In the genomic region with DNA sequence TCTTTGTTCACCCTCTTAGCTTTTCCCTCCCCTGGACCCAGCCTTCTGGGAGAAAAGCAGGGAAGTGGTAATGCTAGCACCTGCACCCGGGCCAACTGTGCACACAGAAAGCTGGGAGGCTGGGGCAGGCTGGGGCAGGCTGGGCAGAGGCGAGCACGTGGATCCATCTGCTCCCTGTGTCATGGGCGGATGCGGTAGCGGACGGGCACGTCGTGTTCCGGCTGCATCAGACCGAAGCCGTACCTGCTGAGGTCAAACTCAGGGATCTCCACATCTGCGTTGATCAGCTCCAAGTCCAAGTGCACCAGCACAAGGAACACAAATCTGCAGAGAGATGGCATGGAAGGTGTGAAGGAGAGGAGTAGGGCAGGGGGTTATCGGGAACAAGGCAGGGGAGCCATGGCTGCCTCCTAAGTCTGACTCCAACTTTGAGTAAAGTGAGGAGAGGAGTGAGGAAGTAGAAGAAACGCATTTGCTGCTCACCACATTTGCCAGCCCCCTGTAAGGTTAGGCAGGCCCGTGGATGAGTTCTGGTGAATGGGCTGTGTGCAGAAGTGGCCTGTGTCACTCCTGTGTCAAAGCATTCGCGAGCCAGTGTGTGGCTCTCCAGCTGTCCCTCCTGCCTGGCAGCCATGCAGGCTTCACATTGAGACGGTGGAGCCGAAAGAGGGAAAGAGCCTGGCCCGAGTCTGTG, we compare ENCODE assay signal across 15 cellular contexts. TPM values are rescaled to one million over a fixed set of nuclear protein-coding genes. Genes with fewer than 3 reads are reported as not detected.
DNase-seq lines count a peak whose midpoint lies in the region; ATAC-seq, FAIRE-seq and TF ChIP-seq lines count a peak whose summit lies in the region.
"Had no signal": no experiment of that assay in that cellular context is flagged by ENCODE, and none has a peak within 500 bp of the region (broad histone marks: within the 10 kb centered on the region; RNA-seq: fewer than 3 reads in every experiment).

No MANE protein-coding gene starts in this region.

- no peaks in the 10 kb centered on the region for H3K9me2 ChIP-seq in PC-9 (ENCODE audit: insufficient read depth)
- H3K9me2 ChIP-seq in OCI-LY7 (ENCODE audit: insufficient read depth, low read length) = no peaks in the 10 kb centered on the region

- no peak overlapping the region for H2AFZ ChIP-seq in PC-9
- H2AFZ ChIP-seq in OCI-LY7 (ENCODE audit: low read length) = no peak overlapping the region
- H2AFZ ChIP-seq: hepatocyte had no signal

- no peak for TF ChIP-seq EP300 in A549 (IDR thresholded peaks at IDR 0.05)

- no peak for TF ChIP-seq RAD21 in A549 (conservative IDR thresholded peaks at IDR 0.05 in 1 of 2, IDR thresholded peaks at IDR 0.05 in 1 of 2)

- 52% methylated on average over 19 of the region's 21 CpGs for WGBS in A549 (ENCODE audit: missing lambda C conversion rate)

- H3K4me3 ChIP-seq in A549 (no peak overlapping the region), HEK293 (ENCODE audit: low read depth, low read length) (no peak overlapping the region), RWPE2 (ENCODE audit: severe bottlenecking) (no peak overlapping the region), PC-9 (no peak overlapping the region), OCI-LY7 (ENCODE audit: low read depth, low read length, poor library complexity, severe bottlenecking) (no peak overlapping the region)
- H3K4me3 ChIP-seq: hepatocyte, MG63 had no signal

- no peaks in the 10 kb centered on the region for H3K79me2 ChIP-seq in PC-9 (ENCODE audit: low read depth)
- no peaks in the 10 kb centered on the region for H3K79me2 ChIP-seq in OCI-LY7 (ENCODE audit: insufficient read depth, low read depth, low read length)
- H3K79me2 ChIP-seq: hepatocyte had no signal

- no peak for FAIRE-seq in A549 (lab: Jason Lieb, UNC)

- H3K27me3 ChIP-seq in RWPE2 (ENCODE audit: insufficient read depth, poor library complexity, severe bottlenecking) (peaks cover 10% of the 10 kb centered on the region), PC-9 (ENCODE audit: insufficient read depth, low read depth) (peaks cover 4% of the 10 kb centered on the region; the same call in 1 of the 2 replicates)
- H3K27me3 ChIP-seq: hepatocyte, MG63 had no signal

- no peaks in the 10 kb centered on the region for H3K36me3 ChIP-seq in HEK293 (ENCODE audit: control insufficient read depth in 2 of 2, insufficient read depth in 1 of 2, low read length in 2 of 2)
- H3K36me3 ChIP-seq in RWPE2 (ENCODE audit: low read depth) = no peaks in the 10 kb centered on the region
- 0 out of 2 replicates have a peak, but pooled peaks cover 6% of the 10 kb centered on the region for H3K36me3 ChIP-seq in PC-9 (ENCODE audit: low read depth)
- H3K36me3 ChIP-seq in OCI-LY7 (ENCODE audit: insufficient read depth, low read length) = no peaks in the 10 kb centered on the region

- intact Hi-C loops in PC-9 (cut with micrococcal nuclease; ENCODE audit: unreplicated experiment) = loop anchor here (1.0 kb wide), 1 partner anchor 174 kb away; no protein-coding TSS in a partner anchor
- intact Hi-C loops in OCI-LY7 (cut with micrococcal nuclease; ENCODE audit: unreplicated experiment) = loop anchor here (1.0 kb wide), 1 partner anchor 174 kb away; no protein-coding TSS in a partner anchor

- DNase-seq in A549 (ENCODE audit: low read depth in 1 of 2, low spot score in 1 of 2) = no peak
- DNase-seq in RWPE2 (ENCODE audit: low spot score) = peak; percentile 91
- DNase-seq in left lobe of liver (ENCODE audit: low spot score) = no peak
- no peak for DNase-seq in PC-9
- DNase-seq in OCI-LY7 (ENCODE audit: low spot score) = no peak
- DNase-seq in SW480 (ENCODE audit: low spot score) = no peak
- DNase-seq: activated B cell treated with CpG ODN at 0.5 μM for 24 hours; activated CD8-positive, alpha-beta memory T cell treated with anti-CD3 and anti-CD28 coated beads for 24 hours; MG63; NK-92 treated with Interleukin-12 subunit alpha and Interleukin-12 subunit beta, amount 100 ng/mL, for 24 hours; right cardiac atrium had no signal

- peaks cover 14% of the 10 kb centered on the region; the same call in 1 of the 2 replicates for H3F3A ChIP-seq in PC-9 (ENCODE audit: insufficient read depth, low read depth)

- ATAC-seq in A549 (peak; percentile 22 to 52; a peak in 3 of 6 replicates), RWPE2 (ENCODE audit: low read depth) (peak; percentile 72), left lobe of liver (peak; percentile 50), HG02571 (IDR thresholded peaks at IDR 0.05; ENCODE audit: unreplicated experiment) (no peak)
- ATAC-seq: right cardiac atrium had no signal

- no peak for TF ChIP-seq POLR2A in A549 (IDR thresholded peaks at IDR 0.05; ENCODE audit: low read length)

- H3K9me3 ChIP-seq in A549 = no peaks in the 10 kb centered on the region
- no peaks in the 10 kb centered on the region for H3K9me3 ChIP-seq in HEK293 (ENCODE audit: control insufficient read depth, insufficient read depth, low read depth, low read length)
- no peaks in the 10 kb centered on the region for H3K9me3 ChIP-seq in RWPE2 (ENCODE audit: severe bottlenecking)
- H3K9me3 ChIP-seq in PC-9 (ENCODE audit: insufficient read depth, low read depth) = no peaks in the 10 kb centered on the region
- no peaks in the 10 kb centered on the region for H3K9me3 ChIP-seq in OCI-LY7 (ENCODE audit: low read length)

- POLR2A ChIA-PET in A549 (lab: Yijun Ruan, JAX) = no interaction called here
- POLR2A ChIA-PET in HEK293 (lab: Yijun Ruan, JAX) = no interaction called here
- POLR2A ChIA-PET in PC-9 (lab: Charles Lee; ENCODE audit: unreplicated experiment) = no interaction called here
- POLR2A ChIA-PET in OCI-LY7 (lab: Charles Lee) = no interaction called here

- BruUV-seq in PC-9 (replicated peaks; lab: Mats Ljungman, UMichigan) = no TSS peak
- BruUV-seq in OCI-LY7 (replicated peaks; lab: Mats Ljungman, UMichigan) = no TSS peak

- H4K20me1 ChIP-seq in PC-9 (ENCODE audit: insufficient read depth) (no peaks in the 10 kb centered on the region), OCI-LY7 (ENCODE audit: insufficient read depth, low read length) (no peaks in the 10 kb centered on the region)

- H3K27ac ChIP-seq in A549 (peak overlapping the region in 1 of 2 experiments; percentile 16; a peak in 1 of 6 replicates), HEK293 (ENCODE audit: extremely low read depth, low read depth, low read length) (no peak overlapping the region), RWPE2 (ENCODE audit: poor library complexity, severe bottlenecking) (no peak overlapping the region), PC-9 (no peak overlapping the region), OCI-LY7 (ENCODE audit: low read depth, low read length, poor library complexity, severe bottlenecking) (no peak overlapping the region)
- H3K27ac ChIP-seq: hepatocyte had no signal

- H3K4me2 ChIP-seq in A549 (peak overlapping the region; percentile 56), PC-9 (no peak overlapping the region), OCI-LY7 (ENCODE audit: low read length) (no peak overlapping the region)
- H3K4me2 ChIP-seq: hepatocyte had no signal

- CTCF ChIA-PET in A549 (lab: Yijun Ruan, JAX) = interaction anchor here (0.6 to 17.6 kb wide), 33 partner anchors 10 to 441 kb away, joined by 3 to 219 read pairs (median 4); partner anchors contain the start of gene KCNB1
- CTCF ChIA-PET in HEK293 (lab: Yijun Ruan, JAX) = interaction anchor here (0.8 to 6.9 kb wide), 15 partner anchors 10 to 184 kb away, joined by 3 to 83 read pairs (median 8); partner anchors contain the start of gene KCNB1
- CTCF ChIA-PET in PC-9 (lab: Charles Lee) = no interaction called here
- CTCF ChIA-PET in OCI-LY7 (lab: Charles Lee; ENCODE audit: unreplicated experiment) = no interaction called here

- H3K4me1 ChIP-seq in A549 (peaks cover 12% of the 10 kb centered on the region; the same call in 1 of the 3 replicates), HEK293 (ENCODE audit: control insufficient read depth, insufficient read depth, low read length) (no peaks in the 10 kb centered on the region), RWPE2 (ENCODE audit: insufficient read depth, poor library complexity, severe bottlenecking) (peaks cover 9% of the 10 kb centered on the region), PC-9 (replicated peaks; ENCODE audit: insufficient read depth) (no peaks in the 10 kb centered on the region), OCI-LY7 (ENCODE audit: insufficient read depth, low read length, poor library complexity, severe bottlenecking) (no peaks in the 10 kb centered on the region)

- TF ChIP-seq CTCF in A549 (IDR thresholded peaks at IDR 0.05) (no peak), HEK293 (tag by site-specific recombination; IDR thresholded peaks at IDR 0.05) (no peak), RWPE2 (IDR thresholded peaks at IDR 0.05; ENCODE audit: poor library complexity, severe bottlenecking) (no peak), PC-9 (conservative IDR thresholded peaks at IDR 0.05) (no peak), OCI-LY7 (conservative IDR thresholded peaks at IDR 0.05; ENCODE audit: low read length) (no peak)

TF ChIP-seq in A549, 52 proteins besides CTCF, POLR2A, EP300 and RAD21 (continues in another document):
- no peak for TF ChIP-seq NR3C1 (IDR thresholded peaks at IDR 0.05)
- TF ChIP-seq SMC3 (IDR thresholded peaks at IDR 0.05) = no peak
- TF ChIP-seq BHLHE40 (IDR thresholded peaks at IDR 0.05; ENCODE audit: low read depth, low read length) = no peak
- TF ChIP-seq HOXB13 (CRISPR knock-in tag; IDR thresholded peaks at IDR 0.05; ENCODE audit: low read depth) = no peak
- TF ChIP-seq HES2 (IDR thresholded peaks at IDR 0.05) = no peak

TF ChIP-seq in HEK293, 187 proteins besides CTCF, POLR2A, EP300 and RAD21:
- TF ChIP-seq ZBTB26 (tag by site-specific recombination; optimal IDR thresholded peaks at IDR 0.05) (peak; percentile 4), ZNF600 (tag by site-specific recombination; IDR thresholded peaks at IDR 0.05) (no peak)

RNA-seq across cellular contexts. Expression of gene KCNB1, which starts 25.4 kb away (rescaled TPM):
- 0.28 TPM in 2 replicates for polyA plus RNA-seq in A549 (2011; rRNA removed)
- 0.07 and 0.09 TPM in 2 replicates for polyA plus RNA-seq in A549 (2012; cell fraction: cytosol; rRNA removed)
- 0.05 and 0.08 TPM in 2 replicates for polyA plus RNA-seq in A549 (2012; cell fraction: nucleus; rRNA removed)
- 0.11 to 0.24 TPM (median 0.12 TPM) in 3 replicates for polyA plus RNA-seq in A549 (2017; fragmentation: RNase III; extraction: RNeasy Plus Mini Kit Qiagen cat#74134 plus additional on column Dnase treatment)
- 0.44 and 0.54 TPM in 2 replicates for polyA minus RNA-seq in A549 (2011; rRNA and poly(A)+ RNA removed)
- 6.5 TPM for total RNA-seq in left lobe of liver
- 0.04 TPM in 1 of 2 replicates, not detected in the other for total RNA-seq in PC-9 (2021)
- total RNA-seq in OCI-LY7 (2014; rRNA removed; shearing (Covaris generic)) = 0.03 TPM in 1 of 2 replicates, not detected in the other
- 0.07 TPM in 1 of 2 replicates, not detected in the other for total RNA-seq in OCI-LY7 (2022)
- total RNA-seq: activated B cell treated with CpG ODN at 0.5 μM for 24 hours, kidney epithelial cell had no signal

Comparison
In these comparisons a context has a peak if more than half of its experiments do, and no peak if none do; other contexts are left out.
1. CTCF ChIA-PET loops: an anchor here in A549 (0.6 to 17.6 kb wide) and HEK293 (0.8 to 6.9 kb wide); none called in PC-9 and OCI-LY7.